ENCODE assay signal across 12 cellular contexts in the genomic region with DNA sequence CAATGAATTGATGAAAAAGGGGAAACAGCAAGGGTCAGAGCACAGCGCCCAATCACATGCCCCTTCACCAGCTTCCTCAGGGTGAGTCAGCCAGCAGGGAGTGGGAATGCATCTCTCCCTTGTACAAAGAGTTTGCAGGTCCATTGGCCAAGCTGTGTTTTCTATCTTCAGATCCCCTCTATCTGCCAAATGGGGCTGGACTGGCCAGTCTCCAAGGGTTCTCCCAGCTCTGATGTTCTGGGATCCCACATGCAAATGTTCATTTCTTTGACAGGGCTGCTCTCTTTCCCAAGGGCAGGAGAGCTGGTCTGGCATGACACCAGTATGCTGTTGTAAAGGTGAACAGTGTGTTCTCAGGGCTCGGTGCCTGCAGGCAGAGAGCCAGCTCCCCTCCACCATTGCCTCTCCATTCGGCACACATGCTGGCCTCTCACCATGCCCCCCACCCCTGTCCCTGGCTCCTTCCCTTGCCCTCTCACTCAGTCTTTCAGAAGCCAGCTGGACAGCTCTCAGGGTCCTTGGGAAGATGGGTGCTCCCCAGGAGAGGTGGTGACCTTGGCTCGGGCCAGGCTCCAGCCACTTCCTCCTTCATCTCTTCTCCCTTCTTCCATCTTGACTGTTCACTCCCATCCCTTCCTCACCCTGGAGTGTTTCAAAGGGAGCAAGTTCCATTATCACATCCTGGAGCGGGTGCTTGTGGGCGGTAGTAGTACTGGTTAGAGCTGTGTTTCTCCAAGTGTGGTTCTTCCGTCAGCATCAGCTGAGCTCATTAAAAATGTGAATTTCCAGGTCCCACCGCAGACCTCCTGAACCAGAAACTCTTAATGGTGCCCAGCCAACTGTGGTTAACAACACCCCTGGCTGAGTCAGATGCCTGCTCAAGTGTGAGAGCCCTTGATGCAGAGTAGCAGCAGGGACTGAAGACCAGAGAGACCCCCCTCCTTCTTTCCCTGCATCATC. TPM values are rescaled to one million over a fixed set of nuclear protein-coding genes. Genes with fewer than 3 reads are reported as not detected.
DNase-seq lines count a peak whose midpoint lies in the region; ATAC-seq, FAIRE-seq and TF ChIP-seq lines count a peak whose summit lies in the region.
"Had no signal": no experiment of that assay in that cellular context is flagged by ENCODE, and none has a peak within 500 bp of the region (broad histone marks: within the 10 kb centered on the region; RNA-seq: fewer than 3 reads in every experiment).

No MANE protein-coding gene starts in this region.

- H3K79me2 ChIP-seq in H9 (ENCODE audit: insufficient read depth, low read length): no peaks in the 10 kb centered on the region

- no peaks in the 10 kb centered on the region for H4K20me1 ChIP-seq in H9 (ENCODE audit: control insufficient read depth, insufficient read depth, insufficient read length)

- no peak overlapping the region for H3K4ac ChIP-seq in H9 (ENCODE audit: low read depth, low read length)

- H3K27me3 ChIP-seq in psoas muscle (ENCODE audit: insufficient read depth in 3 of 3, low read length in 2 of 3) (no peaks in the 10 kb centered on the region), H9 (ENCODE audit: insufficient read depth, low read length) (no peaks in the 10 kb centered on the region)

- TF ChIP-seq POLR2A in H54 (IDR thresholded peaks at IDR 0.05; ENCODE audit: low read depth, low read length): no peak

- H2BK20ac ChIP-seq in H9 (ENCODE audit: low read depth, low read length, poor library complexity, severe bottlenecking): no peak overlapping the region

- H3K23ac ChIP-seq in H9 (ENCODE audit: insufficient read length, low read depth, low read length): no peak overlapping the region

- no peak overlapping the region for H2AFZ ChIP-seq in H9 (ENCODE audit: low read length)

- no peak overlapping the region for H4K8ac ChIP-seq in H9 (replicated peaks; ENCODE audit: insufficient read length, low read depth, low read length)

- H3K36me3 Mint-ChIP-seq in H9 (ENCODE audit: insufficient read depth in 1 of 3, low read depth in 3 of 3): peaks cover 0 to 2% (median 0%) of the 10 kb centered on the region in 3 experiments; a peak in 1 of 7 replicates

- H2BK15ac ChIP-seq in H9 (ENCODE audit: low read depth, low read length): no peak overlapping the region

- intact Hi-C loops in left cardiac atrium (cut with DNase I) (no loop called here), psoas muscle (cut with DNase I) (no loop called here)

- H4K5ac ChIP-seq in H9 (ENCODE audit: insufficient read length, low read depth, low read length): no peak overlapping the region

- H3K27ac Mint-ChIP-seq in H9: no peak overlapping the region

- no peak overlapping the region for H3T11ph ChIP-seq in H9 (ENCODE audit: low read length)

- H3K4me1 ChIP-seq in psoas muscle (peaks cover 14% of the 10 kb centered on the region), H9 (ENCODE audit: insufficient read depth, low read length) (no peaks in the 10 kb centered on the region)
- H3K4me1 ChIP-seq: Caco-2 had no signal

- H3K4me1 Mint-ChIP-seq in H9: peaks cover 9 to 19% of the 10 kb centered on the region in 2 experiments

- TF ChIP-seq CTCF in psoas muscle (IDR thresholded peaks at IDR 0.05) (no peak), H9 (conservative IDR thresholded peaks at IDR 0.05) (no peak)

- H3K23me2 ChIP-seq in H9 (ENCODE audit: insufficient read length, low read depth, low read length, poor library complexity, severe bottlenecking): no peaks in the 10 kb centered on the region

- H3K14ac ChIP-seq in H9 (ENCODE audit: insufficient read depth, low read length): no peak overlapping the region

- no peak overlapping the region for H3K27ac ChIP-seq in psoas muscle
- H3K27ac ChIP-seq in H9 (ENCODE audit: insufficient read length, low read depth, low read length): no peak overlapping the region

- ATAC-seq in left cardiac atrium: peak; percentile 67 to 92
- ATAC-seq in psoas muscle: peak in 3 of 4 donors; percentile 53 to 86 (median 79)
- no peak for ATAC-seq in HG03378 (IDR thresholded peaks at IDR 0.05; ENCODE audit: unreplicated experiment)
- ATAC-seq: K562 had no signal

- H3K4me3 ChIP-seq in psoas muscle: no peak overlapping the region
- H3K4me3 ChIP-seq: K562 had no signal

- peaks cover 15% of the 10 kb centered on the region for H3K27me3 Mint-ChIP-seq in H9 (ENCODE audit: low read depth)

- H3K4me2 ChIP-seq in H9 (ENCODE audit: insufficient read depth, insufficient read length, low read length): no peak overlapping the region

- no peaks in the 10 kb centered on the region for H3K36me3 ChIP-seq in psoas muscle (ENCODE audit: insufficient read depth in 1 of 2, low read depth in 1 of 2)

- H3K79me1 ChIP-seq in H9 (ENCODE audit: insufficient read depth, low read depth, low read length, poor library complexity, severe bottlenecking): no peaks in the 10 kb centered on the region

- H3K4me3 Mint-ChIP-seq in H9: no peak overlapping the region

- FAIRE-seq in RCC 7860 (lab: Jason Lieb, UNC): peak; percentile 91
- FAIRE-seq in H54 (lab: Jason Lieb, UNC): no peak
- FAIRE-seq: K562 had no signal

- H3K9me3 Mint-ChIP-seq in H9: peaks cover 4% of the 10 kb centered on the region in 2 experiments; a peak in 4 of 5 replicates
- H3K9me3 Mint-ChIP-seq: nephron had no signal

- H2AK5ac ChIP-seq in H9 (ENCODE audit: insufficient read length, low read length): no peak overlapping the region

- H3K56ac ChIP-seq in H9 (ENCODE audit: insufficient read length, low read depth, low read length): no peak overlapping the region

- H3K9me3 ChIP-seq in psoas muscle (no peaks in the 10 kb centered on the region), H9 (ENCODE audit: control insufficient read depth, low read depth, low read length) (no peaks in the 10 kb centered on the region)

- H2BK5ac ChIP-seq in H9 (ENCODE audit: insufficient read length, low read length): no peak overlapping the region

- DNase-seq in GDM1 (lab: John Stamatoyannopoulos, UW) (peak; percentile 6), RCC 7860 (ENCODE audit: low spot score) (peak; percentile 84), left cardiac atrium (peak; percentile 71), psoas muscle (peak; percentile 49 to 87), H9 (no peak), activated gamma-delta T cell (lab: John Stamatoyannopoulos, UW) (no peak), H54 (ENCODE audit: insufficient read length, low spot score) (no peak)
- DNase-seq: Caco-2 had no signal

- no peak overlapping the region for H3K18ac ChIP-seq in H9 (ENCODE audit: insufficient read length, low read depth, low read length)

- H2BK12ac ChIP-seq in H9 (ENCODE audit: insufficient read length, low read depth, low read length): no peak overlapping the region

- no peak overlapping the region for H3K9ac ChIP-seq in H9 (ENCODE audit: extremely low read depth, insufficient read length, low read length)

- H4K91ac ChIP-seq in H9 (ENCODE audit: insufficient read length, low read depth, low read length): no peak overlapping the region

- H2BK120ac ChIP-seq in H9 (ENCODE audit: low read depth, low read length, poor library complexity, severe bottlenecking): no peak overlapping the region

- 39 to 50% (median 48%) methylated on average over 8 of the region's 8 CpGs for WGBS in psoas muscle, 3 donors
- WGBS in H9 (ENCODE audit: extremely low coverage, insufficient read length, low lambda C conversion rate): no CpG with 5 or more reads among the region's 8 CpGs

RNA-seq across cellular contexts. Expression of a gene that starts 24.7 kb away (rescaled TPM):
- total RNA-seq in left cardiac atrium (under 1 TPM in 1 of 2 donors, not detected in 1; 0.27 TPM), psoas muscle (under 1 TPM in 2 of 4 donors, not detected in 2; 0.04 to 0.06 TPM), H9 (2021) (0.07 and 0.11 TPM in 2 replicates)
- under 1 TPM; 0.03 to 0.14 (median 0.10) TPM for polyA plus RNA-seq in psoas muscle
- total RNA-seq: Caco-2, fibroblast of villous mesenchyme, K562 had no signal
- polyA plus RNA-seq: K562 had no signal

RNA-seq across cellular contexts. Expression of a gene that starts 57.9 kb away (rescaled TPM):
- total RNA-seq in left cardiac atrium (1 to 10 TPM; 4.0 to 4.4 TPM), psoas muscle (1 to 10 TPM in 2 of 4 donors, under 1 TPM in 2; 0.83 to 3.4 (median 1.9) TPM), H9 (2021) (10.3 and 11.5 TPM in 2 replicates)
- 1 to 10 TPM; 1.4 to 2.5 (median 2.4) TPM for polyA plus RNA-seq in psoas muscle

Comparison
In these comparisons a context has a peak if more than half of its experiments do, and no peak if none do; other contexts are left out.
1. DNase-seq: peak in GDM1 (single experiment), RCC 7860 (single experiment), left cardiac atrium (single experiment) and psoas muscle (2 of 2); none in H9 (single experiment), activated gamma-delta T cell (single experiment) and H54 (single experiment).